ENCODE assay signal across 16 cellular contexts in genomic region chr6:146874278-146875018, GRCh38.
DNase-seq lines count a peak whose midpoint lies in the region; ATAC-seq and TF ChIP-seq lines count a peak whose summit lies in the region.
"Had no signal": no experiment of that assay in that cellular context is flagged by ENCODE, and none has a peak within 500 bp of the region (broad histone marks: within the 10 kb centered on the region; RNA-seq: fewer than 3 reads in every experiment).

No MANE protein-coding gene starts in this region.

- no peak overlapping the region for H2BK15ac ChIP-seq in mesendoderm (replicated peaks; ENCODE audit: low read depth)

- H3K23ac ChIP-seq in mesendoderm (ENCODE audit: low read length), result no peak overlapping the region

- H3K4me3 Mint-ChIP-seq in activated CD8-positive, alpha-beta T cell treated with anti-CD3 and anti-CD28 coated beads for 36 hours, result no peak overlapping the region
- no peak overlapping the region for H3K4me3 Mint-ChIP-seq in activated CD8-positive, alpha-beta T cell treated with anti-CD3 and anti-CD28 coated beads, Interleukin-2, amount 10 ng/mL, durations not matched to agents 7 days and 5 days
- H3K4me3 Mint-ChIP-seq in activated T-helper 1 cell treated with anti-CD3 and anti-CD28 coated beads, Interleukin-12 subunit alpha, Interleukin-12 subunit beta, Interleukin-2, Interleukin-4 antibody, amounts not matched to agents 30 ng/mL and 10 ng/mL and 1 ng/mL, durations not matched to agents 14 hours and 24 hours and 36 hours, result no peak overlapping the region
- H3K4me3 Mint-ChIP-seq in glutamatergic neuron (ENCODE audit: unreplicated experiment), result no peak overlapping the region
- H3K4me3 Mint-ChIP-seq: CD14-positive monocyte; CD8-positive, alpha-beta T cell; HFFc6 had no signal

- H3K9me3 Mint-ChIP-seq in activated CD8-positive, alpha-beta T cell treated with anti-CD3 and anti-CD28 coated beads for 36 hours, result no peaks in the 10 kb centered on the region
- no peaks in the 10 kb centered on the region for H3K9me3 Mint-ChIP-seq in activated CD8-positive, alpha-beta T cell treated with anti-CD3 and anti-CD28 coated beads, Interleukin-2, amount 10 ng/mL, durations not matched to agents 7 days and 5 days (ENCODE audit: insufficient read depth)
- no peaks in the 10 kb centered on the region for H3K9me3 Mint-ChIP-seq in activated T-helper 1 cell treated with anti-CD3 and anti-CD28 coated beads, Interleukin-12 subunit alpha, Interleukin-12 subunit beta, Interleukin-2, Interleukin-4 antibody, amounts not matched to agents 30 ng/mL and 10 ng/mL and 1 ng/mL, durations not matched to agents 14 hours and 24 hours and 36 hours
- H3K9me3 Mint-ChIP-seq in glutamatergic neuron (ENCODE audit: unreplicated experiment), result peaks cover 4% of the 10 kb centered on the region
- H3K9me3 Mint-ChIP-seq: CD8-positive, alpha-beta T cell; HFFc6 had no signal

- peak overlapping the region; percentile 87; the same call in 1 of the 2 replicates for H3K27ac ChIP-seq in HL-60 (replicated peaks)
- no peak overlapping the region for H3K27ac ChIP-seq in mesendoderm (ENCODE audit: low read depth, low read length)

- no peak overlapping the region for H3K4ac ChIP-seq in mesendoderm (ENCODE audit: low read depth, low read length)

- H3K4me1 ChIP-seq in mesendoderm (ENCODE audit: control insufficient read depth, low read depth, low read length), result peaks cover 2% of the 10 kb centered on the region

- H3K9ac ChIP-seq in mesendoderm (ENCODE audit: low read length), result no peak overlapping the region

- intact Hi-C loops in activated CD8-positive, alpha-beta T cell treated with anti-CD3 and anti-CD28 coated beads for 36 hours (cut with micrococcal nuclease), result no loop called here
- intact Hi-C loops in activated T-helper 1 cell treated with anti-CD3 and anti-CD28 coated beads, Interleukin-12 subunit alpha, Interleukin-12 subunit beta, Interleukin-2, Interleukin-4 antibody, amounts not matched to agents 30 ng/mL and 10 ng/mL and 1 ng/mL, durations not matched to agents 14 hours and 24 hours and 36 hours (cut with micrococcal nuclease), result no loop called here

- H3K79me2 ChIP-seq in mesendoderm (ENCODE audit: control insufficient read depth, insufficient read depth, low read length), result no peaks in the 10 kb centered on the region

- H3K18ac ChIP-seq in mesendoderm (ENCODE audit: low read length), result no peak overlapping the region

- H3K56ac ChIP-seq in mesendoderm (ENCODE audit: low read length), result no peak overlapping the region

- WGBS in mesendoderm (ENCODE audit: extremely low coverage, insufficient coverage, low lambda C conversion rate), result no CpG with 5 or more reads among the region's 4 CpGs

- H4K5ac ChIP-seq in mesendoderm (ENCODE audit: low read length), result no peak overlapping the region

- H3K4me1 Mint-ChIP-seq in activated CD8-positive, alpha-beta T cell treated with anti-CD3 and anti-CD28 coated beads for 36 hours (ENCODE audit: low read depth), result peaks cover 33% of the 10 kb centered on the region
- H3K4me1 Mint-ChIP-seq in activated CD8-positive, alpha-beta T cell treated with anti-CD3 and anti-CD28 coated beads, Interleukin-2, amount 10 ng/mL, durations not matched to agents 7 days and 5 days (ENCODE audit: low read depth), result peaks cover 19% of the 10 kb centered on the region
- peaks cover 26% of the 10 kb centered on the region for H3K4me1 Mint-ChIP-seq in activated T-helper 1 cell treated with anti-CD3 and anti-CD28 coated beads, Interleukin-12 subunit alpha, Interleukin-12 subunit beta, Interleukin-2, Interleukin-4 antibody, amounts not matched to agents 30 ng/mL and 10 ng/mL and 1 ng/mL, durations not matched to agents 14 hours and 24 hours and 36 hours (ENCODE audit: low read depth)
- peaks cover 29% of the 10 kb centered on the region for H3K4me1 Mint-ChIP-seq in glutamatergic neuron (ENCODE audit: low read depth, unreplicated experiment)

- peak; percentile 53 for ATAC-seq in activated CD8-positive, alpha-beta T cell treated with anti-CD3 and anti-CD28 coated beads for 36 hours
- no peak for ATAC-seq in activated CD8-positive, alpha-beta T cell treated with anti-CD3 and anti-CD28 coated beads, Interleukin-2, amount 10 ng/mL, durations not matched to agents 7 days and 5 days
- ATAC-seq: CD8-positive, alpha-beta T cell; HepG2 had no signal

- no peak overlapping the region for H3K4me2 ChIP-seq in mesendoderm (ENCODE audit: low read length)

- H4K8ac ChIP-seq in mesendoderm (ENCODE audit: low read depth, low read length), result no peak overlapping the region

- peak; percentile 21 for DNase-seq in activated CD8-positive, alpha-beta T cell treated with anti-CD3 and anti-CD28 coated beads for 36 hours
- no peak for DNase-seq in activated CD8-positive, alpha-beta T cell treated with anti-CD3 and anti-CD28 coated beads, Interleukin-2, amount 10 ng/mL, durations not matched to agents 7 days and 5 days
- DNase-seq in HL-60 (ENCODE audit: low read depth in 1 of 2, low spot score in 1 of 2) (no peak), mesendoderm (peak; percentile 28), glutamatergic neuron (no peak)
- no peak for DNase-seq in activated T-helper 1 cell treated with anti-CD3 and anti-CD28 coated beads, Interleukin-12 subunit alpha, Interleukin-12 subunit beta, Interleukin-2, Interleukin-4 antibody, amounts not matched to agents 30 ng/mL and 10 ng/mL and 1 ng/mL, durations not matched to agents 14 hours and 24 hours and 36 hours (ENCODE audit: low spot score)
- no peak for DNase-seq in central memory CD4-positive, alpha-beta T cell
- DNase-seq: CD8-positive, alpha-beta T cell; COR-L47; DMS153; DMS79 treated with DMSO at 0.1 percent for 48 hours; EL; HCEC 1CT; HFFc6 had no signal

- H3K79me1 ChIP-seq in mesendoderm (ENCODE audit: low read length), result no peaks in the 10 kb centered on the region

- H2AK5ac ChIP-seq in mesendoderm (ENCODE audit: low read length), result no peak overlapping the region

- no peaks in the 10 kb centered on the region for H3K36me3 Mint-ChIP-seq in activated CD8-positive, alpha-beta T cell treated with anti-CD3 and anti-CD28 coated beads for 36 hours (ENCODE audit: low read depth)
- H3K36me3 Mint-ChIP-seq in activated CD8-positive, alpha-beta T cell treated with anti-CD3 and anti-CD28 coated beads, Interleukin-2, amount 10 ng/mL, durations not matched to agents 7 days and 5 days (ENCODE audit: low read depth), result no peaks in the 10 kb centered on the region
- peaks cover 1% of the 10 kb centered on the region for H3K36me3 Mint-ChIP-seq in activated T-helper 1 cell treated with anti-CD3 and anti-CD28 coated beads, Interleukin-12 subunit alpha, Interleukin-12 subunit beta, Interleukin-2, Interleukin-4 antibody, amounts not matched to agents 30 ng/mL and 10 ng/mL and 1 ng/mL, durations not matched to agents 14 hours and 24 hours and 36 hours (ENCODE audit: low read depth)
- H3K36me3 Mint-ChIP-seq in glutamatergic neuron (ENCODE audit: unreplicated experiment), result no peaks in the 10 kb centered on the region
- H3K36me3 Mint-ChIP-seq: CD8-positive, alpha-beta T cell had no signal

- peaks cover 4% of the 10 kb centered on the region for H3K27me3 Mint-ChIP-seq in activated CD8-positive, alpha-beta T cell treated with anti-CD3 and anti-CD28 coated beads for 36 hours
- H3K27me3 Mint-ChIP-seq in activated CD8-positive, alpha-beta T cell treated with anti-CD3 and anti-CD28 coated beads, Interleukin-2, amount 10 ng/mL, durations not matched to agents 7 days and 5 days (ENCODE audit: low read depth), result no peaks in the 10 kb centered on the region
- H3K27me3 Mint-ChIP-seq in activated T-helper 1 cell treated with anti-CD3 and anti-CD28 coated beads, Interleukin-12 subunit alpha, Interleukin-12 subunit beta, Interleukin-2, Interleukin-4 antibody, amounts not matched to agents 30 ng/mL and 10 ng/mL and 1 ng/mL, durations not matched to agents 14 hours and 24 hours and 36 hours (ENCODE audit: insufficient read depth), result peaks cover 2% of the 10 kb centered on the region
- H3K27me3 Mint-ChIP-seq in glutamatergic neuron (ENCODE audit: unreplicated experiment), result peaks cover 1% of the 10 kb centered on the region

- H3K36me3 ChIP-seq in mesendoderm (ENCODE audit: control insufficient read depth, insufficient read depth, low read length), result no peaks in the 10 kb centered on the region

- H2BK120ac ChIP-seq in mesendoderm (ENCODE audit: low read depth, low read length), result no peak overlapping the region

- no peak for TF ChIP-seq CTCF in activated CD8-positive, alpha-beta T cell treated with anti-CD3 and anti-CD28 coated beads for 36 hours (IDR thresholded peaks at IDR 0.05)
- TF ChIP-seq CTCF in HL-60 (IDR thresholded peaks at IDR 0.05; ENCODE audit: insufficient read depth, low read length) (no peak), glutamatergic neuron (IDR thresholded peaks at IDR 0.05; ENCODE audit: partially characterized antibody, unreplicated experiment) (no peak)

- POLR2A ChIA-PET in activated CD8-positive, alpha-beta T cell treated with anti-CD3 and anti-CD28 coated beads for 36 hours (lab: Charles Lee), result no interaction called here
- POLR2A ChIA-PET in activated CD8-positive, alpha-beta T cell treated with anti-CD3 and anti-CD28 coated beads, Interleukin-2, amount 10 ng/mL, durations not matched to agents 7 days and 5 days (lab: Charles Lee), result no interaction called here

- no peak overlapping the region for H3K27ac Mint-ChIP-seq in activated CD8-positive, alpha-beta T cell treated with anti-CD3 and anti-CD28 coated beads for 36 hours
- H3K27ac Mint-ChIP-seq in activated CD8-positive, alpha-beta T cell treated with anti-CD3 and anti-CD28 coated beads, Interleukin-2, amount 10 ng/mL, durations not matched to agents 7 days and 5 days, result no peak overlapping the region
- H3K27ac Mint-ChIP-seq in activated T-helper 1 cell treated with anti-CD3 and anti-CD28 coated beads, Interleukin-12 subunit alpha, Interleukin-12 subunit beta, Interleukin-2, Interleukin-4 antibody, amounts not matched to agents 30 ng/mL and 10 ng/mL and 1 ng/mL, durations not matched to agents 14 hours and 24 hours and 36 hours, result peak overlapping the region; percentile 64
- no peak overlapping the region for H3K27ac Mint-ChIP-seq in glutamatergic neuron (ENCODE audit: unreplicated experiment)
- H3K27ac Mint-ChIP-seq: CD8-positive, alpha-beta T cell; HFFc6 had no signal

- H3K27me3 ChIP-seq in HL-60 (ENCODE audit: insufficient read depth, poor library complexity, severe bottlenecking) (no peaks in the 10 kb centered on the region), mesendoderm (ENCODE audit: insufficient read depth, low read length, poor library complexity) (no peaks in the 10 kb centered on the region)

- CTCF ChIA-PET in activated CD8-positive, alpha-beta T cell treated with anti-CD3 and anti-CD28 coated beads for 36 hours (lab: Charles Lee), result no interaction called here
- CTCF ChIA-PET in activated CD8-positive, alpha-beta T cell treated with anti-CD3 and anti-CD28 coated beads, Interleukin-2, amount 10 ng/mL, durations not matched to agents 7 days and 5 days (lab: Charles Lee), result interaction anchor here (0.6 kb wide), 1 partner anchor 320 kb away, joined by 3 read pairs; no protein-coding TSS in a partner anchor

- no peak overlapping the region for H2BK5ac ChIP-seq in mesendoderm (ENCODE audit: low read length)

- no peak overlapping the region for H3K4me3 ChIP-seq in HL-60 (replicated peaks; ENCODE audit: insufficient read depth, low read length)
- no peak overlapping the region for H3K4me3 ChIP-seq in mesendoderm (ENCODE audit: low read length)

Comparison
In these comparisons a context has a peak if more than half of its experiments do, and no peak if none do; other contexts are left out.
1. DNase-seq: peak in activated CD8-positive, alpha-beta T cell treated with anti-CD3 and anti-CD28 coated beads for 36 hours (single experiment) and mesendoderm (single experiment); none in activated CD8-positive, alpha-beta T cell treated with anti-CD3 and anti-CD28 coated beads, Interleukin-2, amount 10 ng/mL, durations not matched to agents 7 days and 5 days (single experiment), HL-60 (0 of 2), activated T-helper 1 cell treated with anti-CD3 and anti-CD28 coated beads, Interleukin-12 subunit alpha, Interleukin-12 subunit beta, Interleukin-2, Interleukin-4 antibody, amounts not matched to agents 30 ng/mL and 10 ng/mL and 1 ng/mL, durations not matched to agents 14 hours and 24 hours and 36 hours (single experiment), glutamatergic neuron (single experiment) and central memory CD4-positive, alpha-beta T cell (single experiment).